In the genomic region with DNA sequence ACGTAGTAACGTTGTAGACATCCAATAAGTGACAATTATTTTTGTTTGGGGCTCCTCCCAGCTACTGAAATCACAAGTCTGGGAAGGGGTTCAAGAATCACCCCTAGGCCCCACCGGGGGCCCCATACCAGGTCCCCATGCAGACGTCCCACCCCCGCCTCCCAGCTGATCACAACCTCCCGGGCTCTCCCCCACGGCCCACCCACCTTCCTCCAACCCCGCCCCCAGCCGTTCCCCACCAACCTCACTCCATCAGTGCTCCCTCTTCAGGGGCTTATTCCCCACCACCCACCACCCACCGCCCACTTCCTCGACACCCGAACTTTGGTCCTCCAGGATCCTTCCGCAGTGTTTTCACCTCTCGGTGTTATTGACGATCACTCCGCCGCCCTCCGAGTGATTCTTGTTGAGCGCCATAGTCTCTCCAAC, we compare ENCODE assay signal across 6 cellular contexts. TPM values are rescaled to one million over a fixed set of nuclear protein-coding genes. Genes with fewer than 3 reads are reported as not detected.
DNase-seq lines count a peak whose midpoint lies in the region; ATAC-seq and TF ChIP-seq lines count a peak whose summit lies in the region.

No MANE protein-coding gene starts in this region.

- peaks cover 17 to 80% (median 32%) of the 10 kb centered on the region in 3 donors for H3K4me1 ChIP-seq in esophagus squamous epithelium

- WGBS in esophagus squamous epithelium, 2 donors = 0 to 1% methylated on average over 5 to 17 of the region's 19 CpGs

- TF ChIP-seq CTCF in esophagus squamous epithelium (IDR thresholded peaks at IDR 0.05) = no peak

- intact Hi-C loops in esophagus squamous epithelium (cut with DNase I) = no loop called here

- peak overlapping the region; percentile 97 to 100 (median 98) for H3K27ac ChIP-seq in esophagus squamous epithelium

- no peaks in the 10 kb centered on the region for H3K9me3 ChIP-seq in esophagus squamous epithelium

- TF ChIP-seq RAD21 in Ishikawa (IDR thresholded peaks at IDR 0.05; ENCODE audit: low read depth) = no peak

- H3K36me3 Mint-ChIP-seq in stimulated activated memory B cell treated with anti-CD40 and anti-IgM and Interleukin-4, amounts not matched to agents 10 μg/mL and 1 μg/mL and 100 μg/mL, for 72 hours = peaks cover 3% of the 10 kb centered on the region

- peak overlapping the region; percentile 49 to 98 (median 82) for H3K4me3 ChIP-seq in esophagus squamous epithelium

- no peaks in the 10 kb centered on the region for H3K27me3 Mint-ChIP-seq in stimulated activated memory B cell treated with anti-CD40 and anti-IgM and Interleukin-4, amounts not matched to agents 10 μg/mL and 1 μg/mL and 100 μg/mL, for 72 hours

- no peak overlapping the region for H3K27ac Mint-ChIP-seq in stimulated activated memory B cell treated with anti-CD40 and anti-IgM and Interleukin-4, amounts not matched to agents 10 μg/mL and 1 μg/mL and 100 μg/mL, for 72 hours

- no peaks in the 10 kb centered on the region for H3K9me3 Mint-ChIP-seq in stimulated activated memory B cell treated with anti-CD40 and anti-IgM and Interleukin-4, amounts not matched to agents 10 μg/mL and 1 μg/mL and 100 μg/mL, for 72 hours

- no peak overlapping the region for H3K4me3 Mint-ChIP-seq in stimulated activated memory B cell treated with anti-CD40 and anti-IgM and Interleukin-4, amounts not matched to agents 10 μg/mL and 1 μg/mL and 100 μg/mL, for 72 hours

- no peak for TF ChIP-seq EP300 in Ishikawa (IDR thresholded peaks at IDR 0.05; ENCODE audit: borderline replicate concordance)

- no peak for DNase-seq in esophagus squamous epithelium (lab: John Stamatoyannopoulos, UW)
- DNase-seq in MV-4-11 (lab: John Stamatoyannopoulos, UW) = no peak
- DNase-seq in H4 (ENCODE audit: low spot score) = no peak
- DNase-seq in AG20443 (ENCODE audit: low spot score) = no peak

- TF ChIP-seq POLR2A in esophagus squamous epithelium (IDR thresholded peaks at IDR 0.05) = no peak

- peaks cover 39% of the 10 kb centered on the region for H3K4me1 Mint-ChIP-seq in stimulated activated memory B cell treated with anti-CD40 and anti-IgM and Interleukin-4, amounts not matched to agents 10 μg/mL and 1 μg/mL and 100 μg/mL, for 72 hours

- peaks cover 8 to 32% (median 16%) of the 10 kb centered on the region in 3 donors for H3K36me3 ChIP-seq in esophagus squamous epithelium

- ATAC-seq in stimulated activated memory B cell treated with anti-CD40 and anti-IgM and Interleukin-4, amounts not matched to agents 10 μg/mL and 1 μg/mL and 100 μg/mL, for 72 hours = peak; percentile 2

- H3K27me3 ChIP-seq in esophagus squamous epithelium = no peaks in the 10 kb centered on the region

TF ChIP-seq in Ishikawa, 13 proteins besides CTCF, POLR2A, EP300 and RAD21:
- peak; percentile 29; the same call in 1 of the 2 replicates for TF ChIP-seq TAF1 (IDR thresholded peaks at IDR 0.05; ENCODE audit: low read depth)
- no peak for TF ChIP-seq EGR1 (IDR thresholded peaks at IDR 0.05)
- TF ChIP-seq USF1 (IDR thresholded peaks at IDR 0.05) = no peak
- TF ChIP-seq REST (IDR thresholded peaks at IDR 0.05; ENCODE audit: low read depth) = no peak
- no peak for TF ChIP-seq TEAD4 (IDR thresholded peaks at IDR 0.05)
- no peak for TF ChIP-seq MAX (IDR thresholded peaks at IDR 0.05)
- peak; percentile 89 for TF ChIP-seq ZBTB7A (IDR thresholded peaks at IDR 0.05; ENCODE audit: low read depth)
- TF ChIP-seq NFIC (IDR thresholded peaks at IDR 0.05) = 0 out of 2 replicates have a peak, but pooled peaks have one; percentile 13
- TF ChIP-seq CREB1 (IDR thresholded peaks at IDR 0.05; ENCODE audit: low read depth) = no peak
- TF ChIP-seq YY1 (IDR thresholded peaks at IDR 0.05; ENCODE audit: low read depth) = peak; percentile 79

RNA-seq across cellular contexts. Expression of gene WBP2, which starts 0.2 kb away (rescaled TPM):
- 10 to 100 TPM; 24.9 to 44.2 (median 36.9) TPM for total RNA-seq in esophagus squamous epithelium
- total RNA-seq in H4 (2014; rRNA removed; shearing (Covaris generic)) = 14.8 and 26.3 TPM in 2 replicates

RNA-seq across cellular contexts. Expression of gene UNC13D, which starts 10.7 kb away (rescaled TPM):
- total RNA-seq in esophagus squamous epithelium = 10 to 100 TPM; 16.5 to 21.5 (median 16.9) TPM
- 1.9 and 2.9 TPM in 2 replicates for total RNA-seq in H4 (2014; rRNA removed; shearing (Covaris generic))

RNA-seq across cellular contexts. Expression of gene TRIM47, which starts 23.5 kb away (rescaled TPM):
- total RNA-seq in esophagus squamous epithelium = 10 to 100 TPM; 19.5 to 33.4 (median 25.5) TPM
- total RNA-seq in H4 (2014; rRNA removed; shearing (Covaris generic)) = 12.9 and 13.5 TPM in 2 replicates

RNA-seq across cellular contexts. Expression of gene TRIM65, which starts 41.9 kb away (rescaled TPM):
- total RNA-seq in esophagus squamous epithelium = 10 to 100 TPM; 17.3 to 24.6 (median 19.6) TPM
- 8.4 and 10.5 TPM in 2 replicates for total RNA-seq in H4 (2014; rRNA removed; shearing (Covaris generic))

RNA-seq across cellular contexts. Expression of gene MRPL38, which starts 49.8 kb away (rescaled TPM):
- total RNA-seq in esophagus squamous epithelium = 10 to 100 TPM; 40.2 to 49.2 (median 41.0) TPM
- 39.1 and 54.0 TPM in 2 replicates for total RNA-seq in H4 (2014; rRNA removed; shearing (Covaris generic))
